1 cellular context compared by ENCODE assay signal in the genomic region with DNA sequence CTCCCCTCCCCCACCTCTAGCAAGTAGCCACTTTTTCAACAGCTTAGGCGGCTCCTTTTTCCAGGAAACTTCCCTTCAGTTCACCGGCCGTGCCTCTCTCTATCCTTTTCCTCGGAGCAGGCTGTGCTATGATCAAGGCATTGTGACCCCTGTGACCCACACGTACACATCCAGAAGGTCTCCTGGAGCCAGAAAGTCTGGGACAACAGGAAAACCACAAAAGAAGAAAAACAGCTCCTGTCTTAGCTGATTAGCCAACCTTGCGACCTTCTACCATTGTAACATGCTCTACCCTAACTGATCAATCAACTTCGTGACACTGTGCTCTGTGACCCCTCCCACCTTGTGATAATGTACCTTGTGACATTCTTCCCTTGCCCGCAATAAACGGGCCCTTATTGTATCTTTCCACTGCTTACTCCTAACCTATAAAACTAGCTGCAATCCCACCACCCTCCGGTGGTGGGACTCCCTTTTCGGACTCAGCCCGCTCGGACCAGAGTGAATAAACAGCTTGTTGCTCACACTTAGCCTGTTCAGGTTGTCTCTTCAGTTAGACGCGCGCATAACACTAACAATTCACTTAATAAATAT.
TF ChIP-seq lines count a peak whose summit lies in the region.

No MANE protein-coding gene starts in this region.

TF ChIP-seq in HEK293, 187 proteins besides CTCF, POLR2A, EP300 and RAD21 (continued from another document and continues in another):
- TF ChIP-seq ZNF121 (tag by site-specific recombination; IDR thresholded peaks at IDR 0.05) (0 out of 2 replicates have a peak, but pooled peaks have one; percentile 39), ZNF596 (tag by site-specific recombination; IDR thresholded peaks at IDR 0.05) (no peak), ZNF660 (tag by site-specific recombination; IDR thresholded peaks at IDR 0.05) (no peak), KLF7 (tag by site-specific recombination; IDR thresholded peaks at IDR 0.05; ENCODE audit: borderline replicate concordance) (no peak), ZNF2 (tag by site-specific recombination; IDR thresholded peaks at IDR 0.05) (no peak), ZNF366 (tag by site-specific recombination; conservative IDR thresholded peaks at IDR 0.05) (peak; percentile 77), ZNF785 (tag by site-specific recombination; IDR thresholded peaks at IDR 0.05) (no peak), MEIS1 (CRISPR knock-in tag; IDR thresholded peaks at IDR 0.05; ENCODE audit: borderline replicate concordance) (no peak), ZNF211 (tag by site-specific recombination; IDR thresholded peaks at IDR 0.05; ENCODE audit: low read depth) (no peak), ZNF324 (tag by site-specific recombination; IDR thresholded peaks at IDR 0.05) (no peak), ZFP41 (tag by site-specific recombination; IDR thresholded peaks at IDR 0.05; ENCODE audit: borderline replicate concordance) (no peak), ZSCAN23 (tag by site-specific recombination; IDR thresholded peaks at IDR 0.05) (no peak), ZNF155 (tag by site-specific recombination; IDR thresholded peaks at IDR 0.05) (no peak), FEZF1 (tag by site-specific recombination; IDR thresholded peaks at IDR 0.05) (0 out of 2 replicates have a peak, but pooled peaks have one; percentile 16), ZNF274 (IDR thresholded peaks at IDR 0.05; ENCODE audit: low read length) (no peak), ZNF274 (tag by site-specific recombination; IDR thresholded peaks at IDR 0.05; ENCODE audit: borderline replicate concordance) (no peak)
- TF ChIP-seq, protein P1, sequence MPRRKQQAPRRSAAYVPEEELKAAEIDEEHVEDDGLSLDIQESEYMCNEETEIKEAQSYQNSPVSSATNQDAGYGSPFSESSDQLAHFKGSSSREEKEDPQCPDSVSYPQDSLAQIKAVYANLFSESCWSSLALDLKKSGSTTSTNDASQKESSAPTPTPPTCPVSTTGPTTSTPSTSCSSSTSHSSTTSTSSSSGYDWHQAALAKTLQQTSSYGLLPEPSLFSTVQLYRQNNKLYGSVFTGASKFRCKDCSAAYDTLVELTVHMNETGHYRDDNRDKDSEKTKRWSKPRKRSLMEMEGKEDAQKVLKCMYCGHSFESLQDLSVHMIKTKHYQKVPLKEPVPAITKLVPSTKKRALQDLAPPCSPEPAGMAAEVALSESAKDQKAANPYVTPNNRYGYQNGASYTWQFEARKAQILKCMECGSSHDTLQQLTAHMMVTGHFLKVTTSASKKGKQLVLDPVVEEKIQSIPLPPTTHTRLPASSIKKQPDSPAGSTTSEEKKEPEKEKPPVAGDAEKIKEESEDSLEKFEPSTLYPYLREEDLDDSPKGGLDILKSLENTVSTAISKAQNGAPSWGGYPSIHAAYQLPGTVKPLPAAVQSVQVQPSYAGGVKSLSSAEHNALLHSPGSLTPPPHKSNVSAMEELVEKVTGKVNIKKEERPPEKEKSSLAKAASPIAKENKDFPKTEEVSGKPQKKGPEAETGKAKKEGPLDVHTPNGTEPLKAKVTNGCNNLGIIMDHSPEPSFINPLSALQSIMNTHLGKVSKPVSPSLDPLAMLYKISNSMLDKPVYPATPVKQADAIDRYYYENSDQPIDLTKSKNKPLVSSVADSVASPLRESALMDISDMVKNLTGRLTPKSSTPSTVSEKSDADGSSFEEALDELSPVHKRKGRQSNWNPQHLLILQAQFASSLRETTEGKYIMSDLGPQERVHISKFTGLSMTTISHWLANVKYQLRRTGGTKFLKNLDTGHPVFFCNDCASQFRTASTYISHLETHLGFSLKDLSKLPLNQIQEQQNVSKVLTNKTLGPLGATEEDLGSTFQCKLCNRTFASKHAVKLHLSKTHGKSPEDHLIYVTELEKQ (tag by site-specific recombination; IDR thresholded peaks at IDR 0.05; ENCODE audit: borderline replicate concordance), result no peak
- TF ChIP-seq, protein P2, sequence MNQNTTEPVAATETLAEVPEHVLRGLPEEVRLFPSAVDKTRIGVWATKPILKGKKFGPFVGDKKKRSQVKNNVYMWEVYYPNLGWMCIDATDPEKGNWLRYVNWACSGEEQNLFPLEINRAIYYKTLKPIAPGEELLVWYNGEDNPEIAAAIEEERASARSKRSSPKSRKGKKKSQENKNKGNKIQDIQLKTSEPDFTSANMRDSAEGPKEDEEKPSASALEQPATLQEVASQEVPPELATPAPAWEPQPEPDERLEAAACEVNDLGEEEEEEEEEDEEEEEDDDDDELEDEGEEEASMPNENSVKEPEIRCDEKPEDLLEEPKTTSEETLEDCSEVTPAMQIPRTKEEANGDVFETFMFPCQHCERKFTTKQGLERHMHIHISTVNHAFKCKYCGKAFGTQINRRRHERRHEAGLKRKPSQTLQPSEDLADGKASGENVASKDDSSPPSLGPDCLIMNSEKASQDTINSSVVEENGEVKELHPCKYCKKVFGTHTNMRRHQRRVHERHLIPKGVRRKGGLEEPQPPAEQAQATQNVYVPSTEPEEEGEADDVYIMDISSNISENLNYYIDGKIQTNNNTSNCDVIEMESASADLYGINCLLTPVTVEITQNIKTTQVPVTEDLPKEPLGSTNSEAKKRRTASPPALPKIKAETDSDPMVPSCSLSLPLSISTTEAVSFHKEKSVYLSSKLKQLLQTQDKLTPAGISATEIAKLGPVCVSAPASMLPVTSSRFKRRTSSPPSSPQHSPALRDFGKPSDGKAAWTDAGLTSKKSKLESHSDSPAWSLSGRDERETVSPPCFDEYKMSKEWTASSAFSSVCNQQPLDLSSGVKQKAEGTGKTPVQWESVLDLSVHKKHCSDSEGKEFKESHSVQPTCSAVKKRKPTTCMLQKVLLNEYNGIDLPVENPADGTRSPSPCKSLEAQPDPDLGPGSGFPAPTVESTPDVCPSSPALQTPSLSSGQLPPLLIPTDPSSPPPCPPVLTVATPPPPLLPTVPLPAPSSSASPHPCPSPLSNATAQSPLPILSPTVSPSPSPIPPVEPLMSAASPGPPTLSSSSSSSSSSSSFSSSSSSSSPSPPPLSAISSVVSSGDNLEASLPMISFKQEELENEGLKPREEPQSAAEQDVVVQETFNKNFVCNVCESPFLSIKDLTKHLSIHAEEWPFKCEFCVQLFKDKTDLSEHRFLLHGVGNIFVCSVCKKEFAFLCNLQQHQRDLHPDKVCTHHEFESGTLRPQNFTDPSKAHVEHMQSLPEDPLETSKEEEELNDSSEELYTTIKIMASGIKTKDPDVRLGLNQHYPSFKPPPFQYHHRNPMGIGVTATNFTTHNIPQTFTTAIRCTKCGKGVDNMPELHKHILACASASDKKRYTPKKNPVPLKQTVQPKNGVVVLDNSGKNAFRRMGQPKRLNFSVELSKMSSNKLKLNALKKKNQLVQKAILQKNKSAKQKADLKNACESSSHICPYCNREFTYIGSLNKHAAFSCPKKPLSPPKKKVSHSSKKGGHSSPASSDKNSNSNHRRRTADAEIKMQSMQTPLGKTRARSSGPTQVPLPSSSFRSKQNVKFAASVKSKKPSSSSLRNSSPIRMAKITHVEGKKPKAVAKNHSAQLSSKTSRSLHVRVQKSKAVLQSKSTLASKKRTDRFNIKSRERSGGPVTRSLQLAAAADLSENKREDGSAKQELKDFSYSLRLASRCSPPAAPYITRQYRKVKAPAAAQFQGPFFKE (tag by site-specific recombination; IDR thresholded peaks at IDR 0.05; ENCODE audit: borderline replicate concordance), result no peak
- TF ChIP-seq, protein P3, sequence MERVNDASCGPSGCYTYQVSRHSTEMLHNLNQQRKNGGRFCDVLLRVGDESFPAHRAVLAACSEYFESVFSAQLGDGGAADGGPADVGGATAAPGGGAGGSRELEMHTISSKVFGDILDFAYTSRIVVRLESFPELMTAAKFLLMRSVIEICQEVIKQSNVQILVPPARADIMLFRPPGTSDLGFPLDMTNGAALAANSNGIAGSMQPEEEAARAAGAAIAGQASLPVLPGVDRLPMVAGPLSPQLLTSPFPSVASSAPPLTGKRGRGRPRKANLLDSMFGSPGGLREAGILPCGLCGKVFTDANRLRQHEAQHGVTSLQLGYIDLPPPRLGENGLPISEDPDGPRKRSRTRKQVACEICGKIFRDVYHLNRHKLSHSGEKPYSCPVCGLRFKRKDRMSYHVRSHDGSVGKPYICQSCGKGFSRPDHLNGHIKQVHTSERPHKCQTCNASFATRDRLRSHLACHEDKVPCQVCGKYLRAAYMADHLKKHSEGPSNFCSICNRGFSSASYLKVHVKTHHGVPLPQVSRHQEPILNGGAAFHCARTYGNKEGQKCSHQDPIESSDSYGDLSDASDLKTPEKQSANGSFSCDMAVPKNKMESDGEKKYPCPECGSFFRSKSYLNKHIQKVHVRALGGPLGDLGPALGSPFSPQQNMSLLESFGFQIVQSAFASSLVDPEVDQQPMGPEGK (tag by site-specific recombination; IDR thresholded peaks at IDR 0.05), result no peak
- TF ChIP-seq, protein P4, sequence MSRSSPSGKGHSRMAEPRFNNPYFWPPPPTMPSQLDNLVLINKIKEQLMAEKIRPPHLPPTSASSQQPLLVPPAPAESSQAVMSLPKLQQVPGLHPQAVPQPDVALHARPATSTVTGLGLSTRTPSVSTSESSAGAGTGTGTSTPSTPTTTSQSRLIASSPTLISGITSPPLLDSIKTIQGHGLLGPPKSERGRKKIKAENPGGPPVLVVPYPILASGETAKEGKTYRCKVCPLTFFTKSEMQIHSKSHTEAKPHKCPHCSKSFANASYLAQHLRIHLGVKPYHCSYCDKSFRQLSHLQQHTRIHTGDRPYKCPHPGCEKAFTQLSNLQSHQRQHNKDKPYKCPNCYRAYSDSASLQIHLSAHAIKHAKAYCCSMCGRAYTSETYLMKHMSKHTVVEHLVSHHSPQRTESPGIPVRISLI (tag by site-specific recombination; IDR thresholded peaks at IDR 0.05), result no peak
- TF ChIP-seq, protein P5, sequence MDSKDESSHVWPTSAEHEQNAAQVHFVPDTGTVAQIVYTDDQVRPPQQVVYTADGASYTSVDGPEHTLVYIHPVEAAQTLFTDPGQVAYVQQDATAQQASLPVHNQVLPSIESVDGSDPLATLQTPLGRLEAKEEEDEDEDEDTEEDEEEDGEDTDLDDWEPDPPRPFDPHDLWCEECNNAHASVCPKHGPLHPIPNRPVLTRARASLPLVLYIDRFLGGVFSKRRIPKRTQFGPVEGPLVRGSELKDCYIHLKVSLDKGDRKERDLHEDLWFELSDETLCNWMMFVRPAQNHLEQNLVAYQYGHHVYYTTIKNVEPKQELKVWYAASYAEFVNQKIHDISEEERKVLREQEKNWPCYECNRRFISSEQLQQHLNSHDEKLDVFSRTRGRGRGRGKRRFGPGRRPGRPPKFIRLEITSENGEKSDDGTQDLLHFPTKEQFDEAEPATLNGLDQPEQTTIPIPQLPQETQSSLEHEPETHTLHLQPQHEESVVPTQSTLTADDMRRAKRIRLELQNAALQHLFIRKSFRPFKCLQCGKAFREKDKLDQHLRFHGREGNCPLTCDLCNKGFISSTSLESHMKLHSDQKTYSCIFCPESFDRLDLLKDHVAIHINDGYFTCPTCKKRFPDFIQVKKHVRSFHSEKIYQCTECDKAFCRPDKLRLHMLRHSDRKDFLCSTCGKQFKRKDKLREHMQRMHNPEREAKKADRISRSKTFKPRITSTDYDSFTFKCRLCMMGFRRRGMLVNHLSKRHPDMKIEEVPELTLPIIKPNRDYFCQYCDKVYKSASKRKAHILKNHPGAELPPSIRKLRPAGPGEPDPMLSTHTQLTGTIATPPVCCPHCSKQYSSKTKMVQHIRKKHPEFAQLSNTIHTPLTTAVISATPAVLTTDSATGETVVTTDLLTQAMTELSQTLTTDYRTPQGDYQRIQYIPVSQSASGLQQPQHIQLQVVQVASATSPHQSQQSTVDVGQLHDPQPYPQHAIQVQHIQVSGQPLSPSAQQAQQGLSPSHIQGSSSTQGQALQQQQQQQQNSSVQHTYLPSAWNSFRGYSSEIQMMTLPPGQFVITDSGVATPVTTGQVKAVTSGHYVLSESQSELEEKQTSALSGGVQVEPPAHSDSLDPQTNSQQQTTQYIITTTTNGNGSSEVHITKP (tag by site-specific recombination; IDR thresholded peaks at IDR 0.05), result 0 out of 2 replicates have a peak, but pooled peaks have one; percentile 22
- TF ChIP-seq, protein P6, sequence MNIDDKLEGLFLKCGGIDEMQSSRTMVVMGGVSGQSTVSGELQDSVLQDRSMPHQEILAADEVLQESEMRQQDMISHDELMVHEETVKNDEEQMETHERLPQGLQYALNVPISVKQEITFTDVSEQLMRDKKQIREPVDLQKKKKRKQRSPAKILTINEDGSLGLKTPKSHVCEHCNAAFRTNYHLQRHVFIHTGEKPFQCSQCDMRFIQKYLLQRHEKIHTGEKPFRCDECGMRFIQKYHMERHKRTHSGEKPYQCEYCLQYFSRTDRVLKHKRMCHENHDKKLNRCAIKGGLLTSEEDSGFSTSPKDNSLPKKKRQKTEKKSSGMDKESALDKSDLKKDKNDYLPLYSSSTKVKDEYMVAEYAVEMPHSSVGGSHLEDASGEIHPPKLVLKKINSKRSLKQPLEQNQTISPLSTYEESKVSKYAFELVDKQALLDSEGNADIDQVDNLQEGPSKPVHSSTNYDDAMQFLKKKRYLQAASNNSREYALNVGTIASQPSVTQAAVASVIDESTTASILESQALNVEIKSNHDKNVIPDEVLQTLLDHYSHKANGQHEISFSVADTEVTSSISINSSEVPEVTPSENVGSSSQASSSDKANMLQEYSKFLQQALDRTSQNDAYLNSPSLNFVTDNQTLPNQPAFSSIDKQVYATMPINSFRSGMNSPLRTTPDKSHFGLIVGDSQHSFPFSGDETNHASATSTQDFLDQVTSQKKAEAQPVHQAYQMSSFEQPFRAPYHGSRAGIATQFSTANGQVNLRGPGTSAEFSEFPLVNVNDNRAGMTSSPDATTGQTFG (tag by site-specific recombination; IDR thresholded peaks at IDR 0.05; ENCODE audit: borderline replicate concordance), result no peak
- TF ChIP-seq, protein P7, sequence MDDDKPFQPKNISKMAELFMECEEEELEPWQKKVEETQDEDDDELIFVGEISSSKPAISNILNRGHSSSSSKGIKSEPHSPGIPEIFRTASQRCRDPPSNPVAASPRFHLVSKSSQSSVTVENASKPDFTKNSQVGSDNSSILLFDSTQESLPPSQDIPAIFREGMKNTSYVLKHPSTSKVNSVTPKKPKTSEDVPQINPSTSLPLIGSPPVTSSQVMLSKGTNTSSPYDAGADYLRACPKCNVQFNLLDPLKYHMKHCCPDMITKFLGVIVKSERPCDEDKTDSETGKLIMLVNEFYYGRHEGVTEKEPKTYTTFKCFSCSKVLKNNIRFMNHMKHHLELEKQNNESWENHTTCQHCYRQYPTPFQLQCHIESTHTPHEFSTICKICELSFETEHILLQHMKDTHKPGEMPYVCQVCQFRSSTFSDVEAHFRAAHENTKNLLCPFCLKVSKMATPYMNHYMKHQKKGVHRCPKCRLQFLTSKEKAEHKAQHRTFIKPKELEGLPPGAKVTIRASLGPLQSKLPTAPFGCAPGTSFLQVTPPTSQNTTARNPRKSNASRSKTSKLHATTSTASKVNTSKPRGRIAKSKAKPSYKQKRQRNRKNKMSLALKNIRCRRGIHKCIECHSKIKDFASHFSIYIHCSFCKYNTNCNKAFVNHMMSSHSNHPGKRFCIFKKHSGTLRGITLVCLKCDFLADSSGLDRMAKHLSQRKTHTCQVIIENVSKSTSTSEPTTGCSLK (tag by site-specific recombination; IDR thresholded peaks at IDR 0.05), result no peak
- TF ChIP-seq, protein P8, sequence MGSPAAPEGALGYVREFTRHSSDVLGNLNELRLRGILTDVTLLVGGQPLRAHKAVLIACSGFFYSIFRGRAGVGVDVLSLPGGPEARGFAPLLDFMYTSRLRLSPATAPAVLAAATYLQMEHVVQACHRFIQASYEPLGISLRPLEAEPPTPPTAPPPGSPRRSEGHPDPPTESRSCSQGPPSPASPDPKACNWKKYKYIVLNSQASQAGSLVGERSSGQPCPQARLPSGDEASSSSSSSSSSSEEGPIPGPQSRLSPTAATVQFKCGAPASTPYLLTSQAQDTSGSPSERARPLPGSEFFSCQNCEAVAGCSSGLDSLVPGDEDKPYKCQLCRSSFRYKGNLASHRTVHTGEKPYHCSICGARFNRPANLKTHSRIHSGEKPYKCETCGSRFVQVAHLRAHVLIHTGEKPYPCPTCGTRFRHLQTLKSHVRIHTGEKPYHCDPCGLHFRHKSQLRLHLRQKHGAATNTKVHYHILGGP (tag by site-specific recombination; IDR thresholded peaks at IDR 0.05), result no peak
